Comparison of ENCODE assay signal across 23 cellular contexts in the genomic region with DNA sequence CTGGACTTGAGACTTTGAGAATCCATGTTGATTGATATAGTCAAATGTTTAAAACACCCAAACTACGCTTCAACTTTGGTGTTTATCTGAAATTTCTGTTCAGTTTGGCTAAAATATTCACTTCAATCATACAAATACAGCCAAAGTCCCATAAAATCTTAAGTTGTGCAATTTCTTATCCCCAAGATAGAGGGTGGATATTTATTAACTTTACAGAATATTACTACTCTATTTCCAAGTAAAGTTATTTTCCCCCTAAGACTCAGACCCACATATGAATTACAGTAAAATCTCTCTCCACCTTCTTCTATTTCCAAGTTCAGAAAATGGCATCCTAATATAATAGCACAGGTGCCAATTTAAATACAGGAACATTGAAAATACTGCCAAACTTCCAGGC.
"Had no signal": no experiment of that assay in that cellular context is flagged by ENCODE, and none has a peak within 500 bp of the region (broad histone marks: within the 10 kb centered on the region; RNA-seq: fewer than 3 reads in every experiment).

No MANE protein-coding gene starts in this region.

- H3K36me3 Mint-ChIP-seq: activated CD4-positive, alpha-beta memory T cell treated with anti-CD3 and anti-CD28 coated beads for 36 hours; T-cell had no signal

- H2AFZ ChIP-seq: PC-9 had no signal

- DNase-seq: activated CD4-positive, alpha-beta memory T cell treated with anti-CD3 and anti-CD28 coated beads for 36 hours; activated CD4-positive, alpha-beta T cell treated with anti-CD3 and anti-CD28 coated beads, Interleukin-2, amount 10 ng/mL, durations not matched to agents 7 days and 5 days; activated CD4-positive, CD25-positive, alpha-beta regulatory T cell; activated CD8-positive, alpha-beta memory T cell treated with anti-CD3 and anti-CD28 coated beads for 24 hours; activated effector memory CD4-positive, alpha-beta T cell treated with anti-CD3 and anti-CD28 coated beads, Interleukin-2, amount 50 U/mL, for 16 hours; activated naive CD4-positive, alpha-beta T cell treated with Interleukin-2 at 50 U/mL for 16 hours; activated T-cell treated with anti-CD3 and anti-CD28 coated beads, Interleukin-2, amount 50 U/mL, for 4 hours; amygdala; brain microvascular endothelial cell; caudate nucleus; MM.1S; NCI-H1105 treated with DMSO at 0.1 percent for 48 hours; NCI-H1436 treated with DMSO at 0.1 percent for 48 hours; NCI-H187 treated with DMSO at 0.1 percent for 48 hours; NCI-H2081 treated with DMSO at 0.1 percent for 48 hours; NCI-H446; NCI-H524; PC-9; T-cell; T-helper 2 cell; T1000 had no signal

- H3K9me3 Mint-ChIP-seq: activated CD4-positive, alpha-beta memory T cell treated with anti-CD3 and anti-CD28 coated beads for 36 hours had no signal

- H3K4me3 Mint-ChIP-seq: activated CD4-positive, alpha-beta memory T cell treated with anti-CD3 and anti-CD28 coated beads for 36 hours; activated CD4-positive, alpha-beta T cell treated with anti-CD3 and anti-CD28 coated beads, Interleukin-2, amount 10 ng/mL, durations not matched to agents 7 days and 5 days; activated T-cell treated with anti-CD3 and anti-CD28 coated beads, Interleukin-2, amount 50 U/mL, for 4 hours; T-cell had no signal

- H3K4me3 ChIP-seq: PC-9, SK-N-MC had no signal

- H3K27ac Mint-ChIP-seq: activated CD4-positive, alpha-beta memory T cell treated with anti-CD3 and anti-CD28 coated beads for 36 hours; activated CD4-positive, alpha-beta T cell treated with anti-CD3 and anti-CD28 coated beads, Interleukin-2, amount 10 ng/mL, durations not matched to agents 7 days and 5 days; activated naive CD4-positive, alpha-beta T cell treated with anti-CD3 and anti-CD28 coated beads, Interleukin-2, amount 50 U/mL, for 72 hours; T-cell had no signal

- H3K27me3 Mint-ChIP-seq: T-cell had no signal

- H3K27ac ChIP-seq: brain microvascular endothelial cell, PC-9, SK-N-MC had no signal

- ATAC-seq: activated naive CD4-positive, alpha-beta T cell treated with anti-CD3 and anti-CD28 coated beads, Interleukin-2, amount 50 U/mL, for 72 hours; activated T-cell treated with anti-CD3 and anti-CD28 coated beads, Interleukin-2, amount 50 U/mL, for 4 hours; T-cell had no signal

- H3K4me2 ChIP-seq: PC-9 had no signal

- H3K27me3 ChIP-seq: brain microvascular endothelial cell had no signal

- H3K36me3 ChIP-seq: brain microvascular endothelial cell had no signal
